ENCODE assay signal across 19 cellular contexts in the genomic region with DNA sequence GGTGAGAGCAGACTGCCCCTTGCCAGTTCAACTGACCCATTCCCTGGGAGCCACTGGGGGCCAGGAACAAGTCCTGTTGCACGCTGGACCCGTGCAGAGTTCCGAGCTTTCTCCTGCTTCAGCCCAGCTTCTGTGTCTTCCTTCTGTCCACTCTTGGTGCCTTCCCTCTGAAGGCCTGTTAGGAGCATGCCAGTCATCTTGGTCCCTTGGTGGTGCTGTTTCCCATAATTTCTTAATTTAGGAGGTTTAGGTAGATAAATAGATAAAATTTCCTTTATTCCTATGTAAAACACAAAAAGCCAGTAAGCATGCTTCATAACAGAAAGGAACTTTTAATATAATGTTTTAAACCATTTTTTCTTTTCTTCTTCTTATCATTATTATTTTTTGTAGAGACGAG.
DNase-seq lines count a peak whose midpoint lies in the region; ATAC-seq, FAIRE-seq and TF ChIP-seq lines count a peak whose summit lies in the region.
"Had no signal": no experiment of that assay in that cellular context is flagged by ENCODE, and none has a peak within 500 bp of the region (broad histone marks: within the 10 kb centered on the region; RNA-seq: fewer than 3 reads in every experiment).

No MANE protein-coding gene starts in this region.

- no peaks in the 10 kb centered on the region for H3K79me2 ChIP-seq in mammary epithelial cell (ENCODE audit: insufficient read depth, low read length)

- H3K4me1 Mint-ChIP-seq in MCF 10A (ENCODE audit: insufficient read depth, unreplicated experiment) = no peaks in the 10 kb centered on the region
- H3K4me1 Mint-ChIP-seq: CD4-positive, CD25-positive, alpha-beta regulatory T cell had no signal

- dilution Hi-C loops in mammary epithelial cell (cut with HindIII; ENCODE audit: low sequenced_read_pairs) = no loop called here

- H3K27ac Mint-ChIP-seq in MCF 10A (ENCODE audit: low read depth, unreplicated experiment) = no peak overlapping the region
- H3K27ac Mint-ChIP-seq: CD4-positive, CD25-positive, alpha-beta regulatory T cell had no signal

- no peak overlapping the region for H3K4me2 ChIP-seq in mammary epithelial cell (ENCODE audit: insufficient read depth, low read depth, low read length)

- 92% methylated on average over 4 of the region's 4 CpGs for WGBS in mammary epithelial cell (ENCODE audit: low coverage, missing lambda C conversion rate)

- no peaks in the 10 kb centered on the region for H3K27me3 ChIP-seq in mammary epithelial cell (ENCODE audit: insufficient read depth, low read length)
- H3K27me3 ChIP-seq in bronchial epithelial cell (ENCODE audit: control insufficient read depth, insufficient read depth, low read length) = no peaks in the 10 kb centered on the region
- H3K27me3 ChIP-seq: BE2C had no signal

- no peak overlapping the region for H3K4me3 Mint-ChIP-seq in MCF 10A (ENCODE audit: unreplicated experiment)
- H3K4me3 Mint-ChIP-seq: CD4-positive, CD25-positive, alpha-beta regulatory T cell had no signal

- CTCF ChIA-PET in MCF 10A (lab: Yijun Ruan, JAX) (interaction anchor here (0.5 to 1.0 kb wide), 6 partner anchors 8 to 1544 kb away, joined by 3 to 4 read pairs (median 3); no protein-coding TSS in a partner anchor), mammary epithelial cell (lab: Charles Lee; ENCODE audit: low non-redundant PET) (no interaction called here)

- H4K20me1 ChIP-seq in mammary epithelial cell (ENCODE audit: insufficient read depth, low read length) = no peaks in the 10 kb centered on the region

- no TSS peak for BruUV-seq in MCF 10A (replicated peaks; lab: Mats Ljungman, UMichigan)
- BruUV-seq in mammary epithelial cell (replicated peaks; lab: Mats Ljungman, UMichigan) = no TSS peak

- POLR2A ChIA-PET in MCF 10A (lab: Yijun Ruan, JAX) = no interaction called here

- H3K36me3 ChIP-seq in mammary epithelial cell (ENCODE audit: insufficient read depth, low read length) (no peaks in the 10 kb centered on the region), bronchial epithelial cell (ENCODE audit: control insufficient read depth, insufficient read depth, low read length) (no peaks in the 10 kb centered on the region)
- H3K36me3 ChIP-seq: BE2C had no signal

- H2AFZ ChIP-seq in mammary epithelial cell (ENCODE audit: low read depth, low read length) = no peak overlapping the region

- peaks cover 8% of the 10 kb centered on the region for H3K9me3 Mint-ChIP-seq in MCF 10A (ENCODE audit: unreplicated experiment)

- no peak for FAIRE-seq in bronchial epithelial cell (lab: Jason Lieb, UNC)
- FAIRE-seq: GM12892, K562 had no signal

- TF ChIP-seq CTCF in MCF 10A (IDR thresholded peaks at IDR 0.05; ENCODE audit: unreplicated experiment) = no peak
- peak in 1 of 2 donors; percentile 27 for TF ChIP-seq CTCF in mammary epithelial cell (conservative IDR thresholded peaks at IDR 0.05 in 1 of 2, IDR thresholded peaks at IDR 0.05 in 1 of 2; ENCODE audit: extremely low read depth in 1 of 2, insufficient read depth in 1 of 2, low read depth in 1 of 2, low read length in 2 of 2)
- no peak for TF ChIP-seq CTCF in bronchial epithelial cell (IDR thresholded peaks at IDR 0.05; ENCODE audit: insufficient read depth, low read length, severe bottlenecking)
- no peak for TF ChIP-seq CTCF in fibroblast of pulmonary artery (IDR thresholded peaks at IDR 0.05; ENCODE audit: low read length, missing control alignments)

- no peak overlapping the region for H3K27ac ChIP-seq in mammary epithelial cell (ENCODE audit: insufficient read depth, low read depth, low read length)

- H3K27me3 Mint-ChIP-seq in MCF 10A (ENCODE audit: insufficient read depth, unreplicated experiment) = no peaks in the 10 kb centered on the region
- H3K27me3 Mint-ChIP-seq: CD4-positive, CD25-positive, alpha-beta regulatory T cell had no signal

- no peak for ATAC-seq in HG03095 (IDR thresholded peaks at IDR 0.05; ENCODE audit: unreplicated experiment)
- ATAC-seq: K562 had no signal

- no peaks in the 10 kb centered on the region for H3K4me1 ChIP-seq in mammary epithelial cell (ENCODE audit: insufficient read depth, low read length)
- H3K4me1 ChIP-seq: BE2C had no signal

- no peaks in the 10 kb centered on the region for H3K9me3 ChIP-seq in mammary epithelial cell (replicated peaks; ENCODE audit: insufficient read depth, low read length)
- H3K9me3 ChIP-seq: BE2C had no signal

- DNase-seq in MCF 10A (ENCODE audit: unreplicated experiment) (peak; percentile 4), mammary epithelial cell (no peak), bronchial epithelial cell (ENCODE audit: low read depth) (peak; percentile 3), fibroblast of pulmonary artery (ENCODE audit: low read depth) (peak; percentile 0), GDM1 (lab: John Stamatoyannopoulos, UW) (no peak), EL (no peak)
- no peak for DNase-seq in activated CD4-positive, alpha-beta T cell treated with anti-CD3 and anti-CD28 coated beads, Interleukin-2, amount 50 U/mL, for 1 hour
- DNase-seq: BE2C; CD4-positive, CD25-positive, alpha-beta regulatory T cell; COR-L47; MV-4-11; NCI-H2107; NCI-H510A; NCI-H774; RPMI8226; SIG-M5 had no signal

- intact Hi-C loops in MCF 10A (cut with micrococcal nuclease) (no loop called here), mammary epithelial cell (cut with micrococcal nuclease) (loop anchor here (10.0 kb wide), 1 partner anchor 295 kb away; no protein-coding TSS in a partner anchor)

- H3K9ac ChIP-seq in mammary epithelial cell (ENCODE audit: insufficient read depth, low read length) = no peak overlapping the region

- H3K36me3 Mint-ChIP-seq in MCF 10A (ENCODE audit: insufficient read depth, unreplicated experiment) = no peaks in the 10 kb centered on the region

- H3K4me3 ChIP-seq in mammary epithelial cell (replicated peaks in 1 of 3; ENCODE audit: insufficient read depth in 1 of 3, low read depth in 2 of 3, low read length in 3 of 3) (no peak overlapping the region), bronchial epithelial cell (ENCODE audit: low read depth, low read length) (no peak overlapping the region), fibroblast of pulmonary artery (replicated peaks; ENCODE audit: low read depth, low read length) (no peak overlapping the region)
- H3K4me3 ChIP-seq: K562 had no signal

- in situ Hi-C loops in mammary epithelial cell (cut with MboI; ENCODE audit: low sequenced_read_pairs in 2 of 2) = no loop called here

Comparison
In these comparisons a context has a peak if more than half of its experiments do, and no peak if none do; other contexts are left out.
1. DNase-seq: peak in MCF 10A (single experiment), bronchial epithelial cell (single experiment) and fibroblast of pulmonary artery (single experiment); none in mammary epithelial cell (single experiment), GDM1 (single experiment), activated CD4-positive, alpha-beta T cell treated with anti-CD3 and anti-CD28 coated beads, Interleukin-2, amount 50 U/mL, for 1 hour (single experiment) and EL (single experiment).